ENCODE assay signal across 8 cellular contexts in the genomic region with DNA sequence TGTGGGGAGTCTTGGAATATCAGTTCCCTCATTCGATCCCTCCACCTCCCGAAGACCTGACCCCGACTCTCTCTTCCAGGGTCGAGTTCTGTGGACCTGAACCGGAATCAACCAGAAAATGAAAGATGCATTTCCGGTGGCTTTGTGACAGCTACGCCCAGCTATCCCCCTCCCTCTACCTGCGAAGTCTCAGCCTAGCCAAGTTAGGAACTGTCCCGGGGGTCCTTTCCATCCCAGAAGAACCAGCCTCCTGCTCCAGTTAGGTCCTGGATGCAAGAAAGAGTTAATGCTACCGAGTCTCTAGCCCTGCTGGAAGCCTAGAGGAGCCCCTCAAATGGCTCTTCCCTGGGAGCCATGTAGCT. TPM values are rescaled to one million over a fixed set of nuclear protein-coding genes. Genes with fewer than 3 reads are reported as not detected.
DNase-seq lines count a peak whose midpoint lies in the region; ATAC-seq lines count a peak whose summit lies in the region.

No MANE protein-coding gene starts in this region.

- in situ Hi-C loops in HAP-1 (cut with MboI; ENCODE audit: low sequenced_read_pairs) = no loop called here

- no peaks in the 10 kb centered on the region for H3K27me3 Mint-ChIP-seq in CD4-positive, alpha-beta memory T cell

- peaks cover 20% of the 10 kb centered on the region for H3K4me1 ChIP-seq in CD4-positive, alpha-beta memory T cell (ENCODE audit: insufficient read depth, low read length)
- no peaks in the 10 kb centered on the region for H3K4me1 ChIP-seq in HAP-1

- peak; percentile 78 for ATAC-seq in GM21390 (IDR thresholded peaks at IDR 0.05; ENCODE audit: unreplicated experiment)

- peak overlapping the region; percentile 44 for H3K27ac ChIP-seq in CD4-positive, alpha-beta memory T cell (ENCODE audit: low read depth, low read length)
- peak overlapping the region; percentile 48 for H3K27ac ChIP-seq in KOPT-K1 (ENCODE audit: low read depth, low read length, poor library complexity, severe bottlenecking)

- peak overlapping the region; percentile 91 to 95 (median 93) for H3K4me3 Mint-ChIP-seq in CD4-positive, alpha-beta memory T cell

- peaks cover 0 to 3% (median 2%) of the 10 kb centered on the region in 8 donors for H3K9me3 Mint-ChIP-seq in CD4-positive, alpha-beta memory T cell

- H3K4me1 Mint-ChIP-seq in CD4-positive, alpha-beta memory T cell = peaks cover 10 to 20% (median 13%) of the 10 kb centered on the region in 4 donors

- POLR2A ChIA-PET in CD4-positive, alpha-beta memory T cell (lab: Charles Lee; ENCODE audit: partially characterized antibody) = interaction anchor here (1.6 kb wide), 1 partner anchor 126 kb away, joined by 4 read pairs; a partner anchor contains a TSS

- H3K4me3 ChIP-seq in CD4-positive, alpha-beta memory T cell (ENCODE audit: low read length in 2 of 2) = peak overlapping the region; percentile 29 to 57
- no peak overlapping the region for H3K4me3 ChIP-seq in HAP-1

- H3K27ac Mint-ChIP-seq in CD4-positive, alpha-beta memory T cell = peak overlapping the region; percentile 86 to 96 (median 91)

- peaks cover 14 to 26% of the 10 kb centered on the region in 2 donors for H3K36me3 Mint-ChIP-seq in CD4-positive, alpha-beta memory T cell

- DNase-seq in CD4-positive, alpha-beta memory T cell = no peak
- peak; percentile 18 for DNase-seq in iPS-NIHi7 (ENCODE audit: extremely low spot score)
- DNase-seq in HAP-1 (ENCODE audit: low spot score in 2 of 2) = no peak
- DNase-seq in stimulated activated naive CD4-positive, alpha-beta T cell treated with Interleukin-2 at 50 U/mL for 16 hours (lab: John Stamatoyannopoulos, UW) = no peak
- no peak for DNase-seq in activated gamma-delta T cell treated with Interleukin-2 at 50 U/mL for 16 hours
- DNase-seq in activated gamma-delta T cell (lab: John Stamatoyannopoulos, UW) = no peak

- peaks cover 0 to 3% of the 10 kb centered on the region in 2 donors for H3K9me3 ChIP-seq in CD4-positive, alpha-beta memory T cell (ENCODE audit: control insufficient read depth in 1 of 2, low read length in 2 of 2)
- H3K9me3 ChIP-seq in KOPT-K1 (ENCODE audit: insufficient read depth, low read length, poor library complexity, severe bottlenecking) (no peaks in the 10 kb centered on the region), HAP-1 (no peaks in the 10 kb centered on the region)

- CTCF ChIA-PET in CD4-positive, alpha-beta memory T cell (lab: Charles Lee; ENCODE audit: partially characterized antibody) = interaction anchor here (0.9 kb wide), 1 partner anchor 8 kb away, joined by 3 read pairs; no protein-coding TSS in a partner anchor

- no peaks in the 10 kb centered on the region for H3K36me3 ChIP-seq in CD4-positive, alpha-beta memory T cell (ENCODE audit: insufficient read depth, low read length)
- H3K36me3 ChIP-seq in KOPT-K1 (ENCODE audit: insufficient read depth, low read length) = no peaks in the 10 kb centered on the region; the same call in 1 of the 2 replicates
- H3K36me3 ChIP-seq in HAP-1 (replicated peaks) = no peaks in the 10 kb centered on the region

- intact Hi-C loops in CD4-positive, alpha-beta memory T cell (cut with micrococcal nuclease) = loop anchor here (2.0 to 5.0 kb wide), 2 partner anchors 126 to 181 kb away; a partner anchor contains a TSS

- no peaks in the 10 kb centered on the region for H3K27me3 ChIP-seq in CD4-positive, alpha-beta memory T cell (ENCODE audit: insufficient read depth, low read length)
- no peaks in the 10 kb centered on the region for H3K27me3 ChIP-seq in HAP-1 (ENCODE audit: low read depth)

RNA-seq across cellular contexts. Expression of a gene that starts 13.4 kb away (rescaled TPM):
- total RNA-seq in CD4-positive, alpha-beta memory T cell = not detected
- polyA plus RNA-seq in CD4-positive, alpha-beta memory T cell = not detected

RNA-seq across cellular contexts. Expression of a gene that starts 44.1 kb away (rescaled TPM):
- total RNA-seq in CD4-positive, alpha-beta memory T cell = not detected
- not detected for polyA plus RNA-seq in CD4-positive, alpha-beta memory T cell

RNA-seq across cellular contexts. Expression of a gene that starts 48.0 kb away (rescaled TPM):
- total RNA-seq in CD4-positive, alpha-beta memory T cell = 10 to 100 TPM; 20.3 to 22.7 TPM
- 1 to 10 TPM; 7.4 to 9.0 TPM for polyA plus RNA-seq in CD4-positive, alpha-beta memory T cell

RNA-seq across cellular contexts. Expression of a gene that starts 48.7 kb away (rescaled TPM):
- 1 to 10 TPM; 8.9 to 9.5 TPM for total RNA-seq in CD4-positive, alpha-beta memory T cell
- 1 to 10 TPM; 2.5 to 3.2 TPM for polyA plus RNA-seq in CD4-positive, alpha-beta memory T cell
